Comparison of ENCODE assay signal across 8 cellular contexts in the genomic region with DNA sequence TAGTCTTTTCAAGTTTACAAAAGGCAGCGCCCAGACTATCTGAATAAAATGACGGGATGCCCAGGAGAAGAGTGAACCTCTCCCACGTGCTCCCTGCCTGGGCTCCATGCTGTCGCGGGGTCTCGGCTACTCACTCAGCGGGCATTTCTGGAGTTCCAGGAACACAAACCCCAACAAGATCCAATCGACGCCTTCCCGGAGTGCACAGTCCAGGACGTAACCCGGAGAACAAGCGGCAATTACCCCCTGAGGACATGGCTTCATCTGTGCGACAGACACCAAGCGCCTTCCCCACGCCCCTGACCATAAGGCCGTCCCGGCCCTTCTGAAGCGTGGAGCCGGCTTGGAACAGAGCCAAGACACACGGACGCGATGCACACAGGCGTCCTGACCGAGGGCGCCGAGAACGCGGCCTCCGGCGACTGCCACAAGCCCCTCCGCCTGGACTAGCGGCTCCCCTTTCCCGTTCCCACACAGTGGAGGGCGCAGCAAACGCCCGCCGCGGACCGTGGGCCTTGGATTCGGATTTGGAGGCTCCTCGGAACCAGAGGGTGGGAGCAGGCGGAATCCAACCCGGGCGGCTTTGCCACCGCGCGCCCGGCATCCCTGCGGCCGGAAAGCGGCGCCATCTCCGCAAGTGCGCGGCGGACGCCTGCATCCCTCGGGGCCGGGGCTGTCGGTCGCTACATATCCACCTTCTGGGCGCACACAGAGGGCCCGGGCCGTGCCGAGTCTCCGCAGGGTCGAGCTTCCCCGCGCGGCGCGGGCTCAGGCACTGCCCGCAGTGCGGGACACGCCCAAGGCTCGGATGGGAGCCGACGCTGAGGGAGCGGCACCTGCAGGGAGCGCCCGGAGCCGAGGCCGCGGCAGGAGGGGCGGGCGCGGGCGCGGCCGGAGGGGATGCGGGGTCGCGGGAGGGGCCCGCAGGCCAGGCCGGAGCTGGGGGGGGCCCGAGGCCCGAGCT. TPM values are rescaled to one million over a fixed set of nuclear protein-coding genes. Genes with fewer than 3 reads are reported as not detected.
DNase-seq lines count a peak whose midpoint lies in the region; ATAC-seq, FAIRE-seq and TF ChIP-seq lines count a peak whose summit lies in the region.

No MANE protein-coding gene starts in this region.

- H3K36me3 ChIP-seq in neuronal stem cell (replicated peaks in 1 of 2; ENCODE audit: control insufficient read depth in 2 of 2, insufficient read depth in 2 of 2, low read length in 2 of 2): no peaks in the 10 kb centered on the region

- peak overlapping the region; percentile 53 for H2BK5ac ChIP-seq in neuronal stem cell (ENCODE audit: low read length)

- H3K27me3 ChIP-seq in foreskin keratinocyte: peaks cover 65% of the 10 kb centered on the region
- H3K27me3 ChIP-seq in neuronal stem cell (ENCODE audit: control insufficient read depth in 3 of 3, insufficient read depth in 3 of 3, low read depth in 1 of 3, low read length in 3 of 3): peaks cover 0 to 23% (median 19%) of the 10 kb centered on the region in 3 experiments

- H4K8ac ChIP-seq in neuronal stem cell (ENCODE audit: low read depth, low read length): no peak overlapping the region

- no peak for FAIRE-seq in urothelium cell line (lab: Jason Lieb, UNC)

- H3K4me3 Mint-ChIP-seq in activated T-cell treated with anti-CD3 and anti-CD28 coated beads, Interleukin-2, amount 50 U/mL, for 72 hours: peak overlapping the region; percentile 85 to 97

- H2BK15ac ChIP-seq in neuronal stem cell (ENCODE audit: low read length): peak overlapping the region; percentile 75

- peak overlapping the region; percentile 67 to 90 for H3K4me3 ChIP-seq in neuronal stem cell (ENCODE audit: low read length in 2 of 2)

- H3K27me3 Mint-ChIP-seq in activated T-cell treated with anti-CD3 and anti-CD28 coated beads, Interleukin-2, amount 50 U/mL, for 72 hours (ENCODE audit: low read depth): peaks cover 10% of the 10 kb centered on the region

- peak overlapping the region; percentile 22 for H3K23ac ChIP-seq in neuronal stem cell (ENCODE audit: low read depth, low read length, poor library complexity)

- H3K18ac ChIP-seq in neuronal stem cell (ENCODE audit: low read length): peak overlapping the region; percentile 93

- peak overlapping the region; percentile 47 for H2BK120ac ChIP-seq in neuronal stem cell (ENCODE audit: low read depth, low read length)

- H3K27ac ChIP-seq in foreskin keratinocyte: no peak overlapping the region
- no peak overlapping the region for H3K27ac ChIP-seq in neuronal stem cell (replicated peaks; ENCODE audit: low read length)

- DNase-seq in ACHN: peak; percentile 55
- peak; percentile 85 for DNase-seq in NCI-H82 (lab: John Stamatoyannopoulos, UW)
- peak; percentile 58 to 60 for DNase-seq in activated T-cell treated with anti-CD3 and anti-CD28 coated beads, Interleukin-2, amount 50 U/mL, for 72 hours
- peak in 1 of 2 donors; percentile 9 for DNase-seq in foreskin keratinocyte
- peak; percentile 48 for DNase-seq in neuronal stem cell (ENCODE audit: low spot score)
- peak; percentile 56 for DNase-seq in urothelium cell line (ENCODE audit: low spot score)

- peak overlapping the region; percentile 39 for H3K14ac ChIP-seq in neuronal stem cell (ENCODE audit: low read length)

- peaks cover 20% of the 10 kb centered on the region for H3K4me1 Mint-ChIP-seq in activated T-cell treated with anti-CD3 and anti-CD28 coated beads, Interleukin-2, amount 50 U/mL, for 72 hours (ENCODE audit: low read depth)

- H3K9ac ChIP-seq in neuronal stem cell (ENCODE audit: low read depth, low read length, poor library complexity): peak overlapping the region; percentile 81

- H3K4me2 ChIP-seq in neuronal stem cell (ENCODE audit: insufficient read depth, low read length, poor library complexity, severe bottlenecking): peak overlapping the region; percentile 94

- peaks cover 0 to 5% of the 10 kb centered on the region in 2 donors for H3K36me3 Mint-ChIP-seq in activated T-cell treated with anti-CD3 and anti-CD28 coated beads, Interleukin-2, amount 50 U/mL, for 72 hours (ENCODE audit: insufficient read depth in 2 of 2)

- peak; percentile 19 for TF ChIP-seq CTCF in foreskin keratinocyte (conservative IDR thresholded peaks at IDR 0.05)

- peaks cover 2% of the 10 kb centered on the region for H3K79me1 ChIP-seq in neuronal stem cell (ENCODE audit: low read depth, low read length)

- no peak overlapping the region for H4K91ac ChIP-seq in neuronal stem cell (ENCODE audit: low read depth, low read length, poor library complexity)

- H2AK5ac ChIP-seq in neuronal stem cell (ENCODE audit: low read depth, low read length): peak overlapping the region; percentile 75

- no peak overlapping the region for H2BK12ac ChIP-seq in neuronal stem cell (ENCODE audit: low read length)

- no CpG with 5 or more reads among the region's 98 CpGs for WGBS in neuronal stem cell (ENCODE audit: extremely low coverage in 2 of 2, insufficient read length in 2 of 2, insufficient replicate concordance in 1 of 2), 2 donors

- ATAC-seq in GM18511 (IDR thresholded peaks at IDR 0.05; ENCODE audit: unreplicated experiment) (peak; percentile 52), HG03039 (IDR thresholded peaks at IDR 0.05; ENCODE audit: unreplicated experiment) (peak; percentile 24), foreskin keratinocyte (peak; percentile 31)
- ATAC-seq in activated T-cell treated with anti-CD3 and anti-CD28 coated beads, Interleukin-2, amount 50 U/mL, for 72 hours (replicated peaks in 1 of 2): peak; percentile 60 to 61

- H3K4ac ChIP-seq in neuronal stem cell (ENCODE audit: low read length): no peak overlapping the region

- H3K4me1 ChIP-seq in foreskin keratinocyte (no peaks in the 10 kb centered on the region), neuronal stem cell (ENCODE audit: control insufficient read depth in 2 of 2, insufficient read depth in 1 of 2, low read depth in 1 of 2, low read length in 2 of 2) (peaks cover 4 to 5% of the 10 kb centered on the region in 2 donors)

- no peaks in the 10 kb centered on the region for H3K9me3 Mint-ChIP-seq in activated T-cell treated with anti-CD3 and anti-CD28 coated beads, Interleukin-2, amount 50 U/mL, for 72 hours

- peak overlapping the region; percentile 83 for H3K27ac Mint-ChIP-seq in activated T-cell treated with anti-CD3 and anti-CD28 coated beads, Interleukin-2, amount 50 U/mL, for 72 hours

- H3K9me3 ChIP-seq in neuronal stem cell (replicated peaks in 1 of 2; ENCODE audit: control insufficient read depth in 2 of 2, insufficient read depth in 1 of 2, low read depth in 1 of 2, low read length in 2 of 2): peaks cover 0 to 7% of the 10 kb centered on the region in 2 donors

- H2AFZ ChIP-seq in neuronal stem cell (ENCODE audit: low read length): peak overlapping the region; percentile 97

- in situ Hi-C loops in ACHN (cut with HindIII; ENCODE audit: low pct_ligation_motif_present, low pct_unique_long_range_greater_than_20kb, low sequenced_read_pairs): no loop called here

RNA-seq across cellular contexts. Expression of gene ABCA3, which starts 0.7 kb away (rescaled TPM):
- total RNA-seq in activated T-cell treated with anti-CD3 and anti-CD28 coated beads, Interleukin-2, amount 50 U/mL, for 72 hours: 10 to 100 TPM; 13.7 to 14.6 TPM
- 0.04 and 0.24 TPM in 2 replicates for total RNA-seq in foreskin keratinocyte
- polyA plus RNA-seq in foreskin keratinocyte: 0.08 and 0.16 TPM in 2 replicates
- polyA plus RNA-seq in neuronal stem cell (2013, experiment 1 of 2): 10.2 TPM
- polyA plus RNA-seq in neuronal stem cell (2013, experiment 2 of 2): 10.1 TPM

Comparison
In these comparisons a context has a peak if more than half of its experiments do, and no peak if none do; other contexts are left out.
1. RNA of gene ABCA3, which starts 0.7 kb away (total RNA-seq): 13.7 to 14.6 TPM in activated T-cell treated with anti-CD3 and anti-CD28 coated beads, Interleukin-2, amount 50 U/mL, for 72 hours; 0.04 to 0.24 TPM in foreskin keratinocyte; every median in the first group is over 10 times any median in the second.
2. Peak in every context shown above with its lines, with median percentiles within 50 percentile points of each other: ATAC-seq.